18 cellular contexts compared by ENCODE assay signal in the genomic region with DNA sequence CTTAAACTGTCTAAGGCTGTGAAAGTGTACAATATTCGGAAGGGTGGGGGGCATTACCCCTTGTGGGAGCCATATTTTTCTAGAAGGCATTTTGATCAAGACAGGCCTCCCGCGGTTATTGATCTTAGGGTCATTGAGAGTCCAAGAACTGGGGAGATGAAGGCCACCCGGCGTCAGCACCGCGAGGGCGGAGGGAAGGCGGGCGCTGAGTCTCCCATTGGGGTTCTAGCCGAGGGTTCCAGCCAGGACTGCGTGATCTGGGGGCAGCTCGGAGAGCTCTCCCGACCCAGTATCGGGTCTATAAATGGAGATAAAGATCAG. TPM values are rescaled to one million over a fixed set of nuclear protein-coding genes. Genes with fewer than 3 reads are reported as not detected.
DNase-seq lines count a peak whose midpoint lies in the region; ATAC-seq, FAIRE-seq and TF ChIP-seq lines count a peak whose summit lies in the region.
"Had no signal": no experiment of that assay in that cellular context is flagged by ENCODE, and none has a peak within 500 bp of the region (broad histone marks: within the 10 kb centered on the region; RNA-seq: fewer than 3 reads in every experiment).

No MANE protein-coding gene starts in this region.

- peaks cover 42% of the 10 kb centered on the region for H3K27me3 ChIP-seq in H7 (ENCODE audit: control insufficient read depth, insufficient read depth, low read length)
- H3K27me3 ChIP-seq in WERI-Rb-1 (ENCODE audit: insufficient read depth, low read depth, severe bottlenecking), result peaks cover 5% of the 10 kb centered on the region
- peaks cover 60% of the 10 kb centered on the region for H3K27me3 ChIP-seq in iPS-15b (ENCODE audit: control insufficient read depth, insufficient read depth, low read length)
- no peaks in the 10 kb centered on the region for H3K27me3 ChIP-seq in neuronal stem cell (ENCODE audit: control insufficient read depth in 3 of 3, insufficient read depth in 3 of 3, low read depth in 1 of 3, low read length in 3 of 3)

- no peak overlapping the region for H3K23ac ChIP-seq in neuronal stem cell (ENCODE audit: low read depth, low read length, poor library complexity)

- no peak overlapping the region for H4K8ac ChIP-seq in neuronal stem cell (ENCODE audit: low read depth, low read length)

- no peak overlapping the region for H2BK15ac ChIP-seq in neuronal stem cell (ENCODE audit: low read length)

- H2BK120ac ChIP-seq in neuronal stem cell (ENCODE audit: low read depth, low read length), result no peak overlapping the region

- peaks cover 8% of the 10 kb centered on the region for H3K79me1 ChIP-seq in neuronal stem cell (ENCODE audit: low read depth, low read length)

- H2BK12ac ChIP-seq in neuronal stem cell (ENCODE audit: low read length), result peak overlapping the region; percentile 63

- no peak overlapping the region for H4K91ac ChIP-seq in neuronal stem cell (ENCODE audit: low read depth, low read length, poor library complexity)

- H3K27ac ChIP-seq in WERI-Rb-1 (no peak overlapping the region), neuronal stem cell (replicated peaks; ENCODE audit: low read length) (peak overlapping the region; percentile 74)
- H3K27ac ChIP-seq: SJSA1 had no signal

- no peak for FAIRE-seq in H54 (lab: Jason Lieb, UNC)

- DNase-seq in H7, result no peak
- DNase-seq in WERI-Rb-1, result no peak
- no peak for DNase-seq in neuronal stem cell (ENCODE audit: low spot score)
- DNase-seq in H54 (ENCODE audit: insufficient read length, low spot score), result no peak
- DNase-seq in activated gamma-delta T cell treated with Interleukin-2 at 50 U/mL for 16 hours, result no peak
- DNase-seq in RPMI8226, result no peak
- DNase-seq: activated CD4-positive, CD25-positive, alpha-beta regulatory T cell treated with anti-CD3 and anti-CD28 coated beads, Interleukin-2, amount 50 U/mL, for 72 hours; activated naive CD8-positive, alpha-beta T cell treated with anti-CD3 and anti-CD28 coated beads, Interleukin-2, amount 50 U/mL, for 24 hours; Calu3; central memory CD4-positive, alpha-beta T cell; hippocampal formation; Karpas-422 had no signal

- no peak for ATAC-seq in GM18861 (IDR thresholded peaks at IDR 0.05; ENCODE audit: unreplicated experiment)

- TF ChIP-seq CTCF in WERI-Rb-1 (IDR thresholded peaks at IDR 0.05; ENCODE audit: low read depth, low read length), result no peak

- no peak overlapping the region for H3K9ac ChIP-seq in iPS-15b (ENCODE audit: low read depth, low read length)
- peak overlapping the region; percentile 51 for H3K9ac ChIP-seq in neuronal stem cell (ENCODE audit: low read depth, low read length, poor library complexity)

- TF ChIP-seq POLR2A in H54 (IDR thresholded peaks at IDR 0.05; ENCODE audit: low read depth, low read length), result no peak

- peaks cover 3% of the 10 kb centered on the region for H3K4me1 ChIP-seq in iPS-15b (ENCODE audit: control insufficient read depth, insufficient read depth, low read length)
- peaks cover 3 to 20% of the 10 kb centered on the region in 2 donors for H3K4me1 ChIP-seq in neuronal stem cell (ENCODE audit: control insufficient read depth in 2 of 2, insufficient read depth in 1 of 2, low read depth in 1 of 2, low read length in 2 of 2)

- H2BK5ac ChIP-seq in neuronal stem cell (ENCODE audit: low read length), result peak overlapping the region; percentile 76

- peak overlapping the region; percentile 96 for H2AFZ ChIP-seq in neuronal stem cell (ENCODE audit: low read length)

- H2AK5ac ChIP-seq in neuronal stem cell (ENCODE audit: low read depth, low read length), result peak overlapping the region; percentile 34

- no peak overlapping the region for H3K4ac ChIP-seq in neuronal stem cell (ENCODE audit: low read length)

- WGBS in neuronal stem cell (ENCODE audit: extremely low coverage in 2 of 2, insufficient read length in 2 of 2, insufficient replicate concordance in 1 of 2), 2 donors, result no CpG with 5 or more reads among the region's 15 CpGs

- peak overlapping the region; percentile 91 for H3K18ac ChIP-seq in neuronal stem cell (ENCODE audit: low read length)

- H3K4me2 ChIP-seq in neuronal stem cell (ENCODE audit: insufficient read depth, low read length, poor library complexity, severe bottlenecking), result peak overlapping the region; percentile 96

- H3K36me3 ChIP-seq in H7 (replicated peaks; ENCODE audit: control insufficient read depth, insufficient read depth, low read length), result no peaks in the 10 kb centered on the region
- peaks cover 3% of the 10 kb centered on the region; the same call in 1 of the 2 replicates for H3K36me3 ChIP-seq in WERI-Rb-1
- no peaks in the 10 kb centered on the region for H3K36me3 ChIP-seq in iPS-15b (ENCODE audit: control insufficient read depth, insufficient read depth, low read length)
- peaks cover 3 to 16% of the 10 kb centered on the region in 2 donors for H3K36me3 ChIP-seq in neuronal stem cell (replicated peaks in 1 of 2; ENCODE audit: control insufficient read depth in 2 of 2, insufficient read depth in 2 of 2, low read length in 2 of 2)
- H3K36me3 ChIP-seq: SJSA1 had no signal

- no peaks in the 10 kb centered on the region for H3K9me3 ChIP-seq in WERI-Rb-1 (ENCODE audit: severe bottlenecking)
- H3K9me3 ChIP-seq in iPS-15b (ENCODE audit: control insufficient read depth, insufficient read depth, low read length), result no peaks in the 10 kb centered on the region
- no peaks in the 10 kb centered on the region for H3K9me3 ChIP-seq in neuronal stem cell (replicated peaks in 1 of 2; ENCODE audit: control insufficient read depth in 2 of 2, insufficient read depth in 1 of 2, low read depth in 1 of 2, low read length in 2 of 2)
- H3K9me3 ChIP-seq: SJSA1 had no signal

- H3K4me3 ChIP-seq in H7 (ENCODE audit: insufficient read depth, low read depth, low read length), result peak overlapping the region; percentile 78
- H3K4me3 ChIP-seq in WERI-Rb-1 (ENCODE audit: low read depth, low read length), result peak overlapping the region; percentile 58
- peak overlapping the region; percentile 83 for H3K4me3 ChIP-seq in iPS-15b (ENCODE audit: low read depth, low read length)
- peak overlapping the region; percentile 77 to 88 for H3K4me3 ChIP-seq in neuronal stem cell (ENCODE audit: low read length in 2 of 2)

- H3K14ac ChIP-seq in neuronal stem cell (ENCODE audit: low read length), result no peak overlapping the region

RNA-seq across cellular contexts. Expression of a gene that starts 0.8 kb away (rescaled TPM):
- total RNA-seq in H7 (2014; rRNA removed; shearing (Covaris generic)), result 3.7 and 11.8 TPM in 2 replicates
- 10.1 TPM for polyA plus RNA-seq in neuronal stem cell (2013, experiment 1 of 2)
- polyA plus RNA-seq in neuronal stem cell (2013, experiment 2 of 2), result 10.0 TPM
- total RNA-seq: activated T-helper 2 cell treated with anti-CD3 and anti-CD28 coated beads, Interferon-gamma antibody, Interleukin-2, Interleukin-4, amounts not matched to agents 10 μg/mL and 5 μg/mL and 100 μg/mL, durations not matched to agents 14 hours and 24 hours and 36 hours; Calu3; liver; posterior vena cava had no signal
- polyA plus RNA-seq: liver had no signal
